29 cellular contexts compared by ENCODE assay signal in genomic region chr1:220889848-220890287, GRCh38. TPM values are rescaled to one million over a fixed set of nuclear protein-coding genes. Genes with fewer than 3 reads are reported as not detected.
"Had no signal": no experiment of that assay in that cellular context is flagged by ENCODE, and none has a peak within 500 bp of the region (broad histone marks: within the 10 kb centered on the region; RNA-seq: fewer than 3 reads in every experiment).

No MANE protein-coding gene starts in this region.

- H3K4me3 ChIP-seq: body of pancreas, breast epithelium, SJCRH30, SK-N-MC had no signal

- ATAC-seq: activated CD8-positive, alpha-beta T cell treated with anti-CD3 and anti-CD28 coated beads, Interleukin-2, amount 10 ng/mL, durations not matched to agents 7 days and 5 days; body of pancreas; Panc1 had no signal

- H3K9me3 ChIP-seq: body of pancreas, breast epithelium, SJCRH30 had no signal

- FAIRE-seq: astrocyte had no signal

- H3K27me3 ChIP-seq: SJCRH30 had no signal

- DNase-seq: activated CD4-positive, alpha-beta T cell treated with anti-CD3 and anti-CD28 coated beads for 1 hour; activated CD4-positive, alpha-beta T cell treated with anti-CD3 and anti-CD28 coated beads, Interleukin-2, amount 10 ng/mL, durations not matched to agents 24 days and 14 days; activated CD4-positive, alpha-beta T cell treated with anti-CD3 and anti-CD28 coated beads, Interleukin-2, amount 50 U/mL, for 4 hours; activated CD4-positive, CD25-positive, alpha-beta regulatory T cell; activated CD8-positive, alpha-beta T cell treated with anti-CD3 and anti-CD28 coated beads, Interleukin-2, amount 10 ng/mL, durations not matched to agents 7 days and 5 days; activated gamma-delta T cell; activated naive CD4-positive, alpha-beta T cell treated with Interleukin-2 at 50 U/mL for 16 hours; activated naive CD8-positive, alpha-beta T cell treated with anti-CD3 and anti-CD28 coated beads, Interleukin-2, amount 10 ng/mL, durations not matched to agents 7 days and 5 days; activated T-cell treated with anti-CD3 and anti-CD28 coated beads, Interleukin-2, amount 50 U/mL, for 24 hours; amygdala; body of pancreas; caudate nucleus; cerebellar nuclear complex; MM.1S; MV-4-11; NCI-H1092; NCI-H1436 treated with DMSO at 0.1 percent for 48 hours; NCI-H1694 treated with DMSO at 0.1 percent for 48 hours; NCI-H2029; NCI-H345; NCI-H524 treated with DMSO at 0.1 percent for 48 hours; SHP77; SJCRH30; T1000; WERI-Rb-1 had no signal

- H3K36me3 ChIP-seq: breast epithelium had no signal

- H3K4me1 ChIP-seq: SJCRH30 had no signal

- H3K27ac ChIP-seq: body of pancreas, breast epithelium, SJCRH30, SK-N-MC, WERI-Rb-1 had no signal

RNA-seq across cellular contexts. Expression of gene HLX, which starts 10.6 kb away (rescaled TPM):
- total RNA-seq: activated CD8-positive, alpha-beta T cell treated with anti-CD3 and anti-CD28 coated beads, Interleukin-2, amount 10 ng/mL, durations not matched to agents 7 days and 5 days had no signal
